In genomic region chr9:4844031-4844430, GRCh38 we compare ENCODE assay signal across 17 cellular contexts.
"Had no signal": no experiment of that assay in that cellular context is flagged by ENCODE, and none has a peak within 500 bp of the region (broad histone marks: within the 10 kb centered on the region; RNA-seq: fewer than 3 reads in every experiment).

No MANE protein-coding gene starts in this region.

- H3K4me1 ChIP-seq: transverse colon had no signal

- DNase-seq: activated CD8-positive, alpha-beta memory T cell treated with anti-CD3 and anti-CD28 coated beads for 24 hours; activated effector memory CD4-positive, alpha-beta T cell treated with anti-CD3 and anti-CD28 coated beads, Interleukin-2, amount 50 U/mL, for 16 hours; activated naive CD8-positive, alpha-beta T cell treated with anti-CD3 and anti-CD28 coated beads for 36 hours; amniotic stem cell; effector memory CD8-positive, alpha-beta T cell; immature natural killer cell; kidney glomerular epithelial cell; left ventricle myocardium inferior; mesenchymal stem cell; mucosa of descending colon; naive B cell; stimulated activated naive CD8-positive, alpha-beta T cell treated with anti-CD3 and anti-CD28 coated beads, Interleukin-15, amount 100 ng/mL, for 72 hours; transverse colon had no signal

- H3K27me3 Mint-ChIP-seq: activated naive CD8-positive, alpha-beta T cell treated with anti-CD3 and anti-CD28 coated beads for 36 hours; effector memory CD8-positive, alpha-beta T cell; naive B cell; progenitor cell of endocrine pancreas; stimulated activated naive CD8-positive, alpha-beta T cell treated with anti-CD3 and anti-CD28 coated beads, Interleukin-15, amount 100 ng/mL, for 72 hours had no signal

- H3K4me3 Mint-ChIP-seq: activated naive CD8-positive, alpha-beta T cell treated with anti-CD3 and anti-CD28 coated beads for 36 hours; effector memory CD8-positive, alpha-beta T cell; immature natural killer cell; naive B cell; neural crest cell; stimulated activated naive CD8-positive, alpha-beta T cell treated with anti-CD3 and anti-CD28 coated beads, Interleukin-15, amount 100 ng/mL, for 72 hours had no signal

- H3K4me3 ChIP-seq: left ventricle myocardium inferior, mucosa of descending colon, suprapubic skin, transverse colon had no signal

- H3K27ac Mint-ChIP-seq: activated naive CD8-positive, alpha-beta T cell treated with anti-CD3 and anti-CD28 coated beads for 36 hours; immature natural killer cell; progenitor cell of endocrine pancreas had no signal

- H3K9me3 ChIP-seq: left ventricle myocardium inferior, mucosa of descending colon, suprapubic skin, transverse colon had no signal

- H3K4me1 Mint-ChIP-seq: immature natural killer cell, neural crest cell had no signal

- ATAC-seq: effector memory CD8-positive, alpha-beta T cell; mucosa of descending colon; stimulated activated naive CD8-positive, alpha-beta T cell treated with anti-CD3 and anti-CD28 coated beads, Interleukin-15, amount 100 ng/mL, for 72 hours had no signal

- H3K27me3 ChIP-seq: suprapubic skin, transverse colon had no signal

- H3K9me3 Mint-ChIP-seq: activated naive CD8-positive, alpha-beta T cell treated with anti-CD3 and anti-CD28 coated beads for 36 hours; effector memory CD8-positive, alpha-beta T cell; immature natural killer cell; naive B cell; neural crest cell; stimulated activated naive CD8-positive, alpha-beta T cell treated with anti-CD3 and anti-CD28 coated beads, Interleukin-15, amount 100 ng/mL, for 72 hours had no signal

- H3K27ac ChIP-seq: left ventricle myocardium inferior, suprapubic skin, transverse colon, WERI-Rb-1 had no signal
